Comparison of ENCODE assay signal across 20 cellular contexts in the genomic region with DNA sequence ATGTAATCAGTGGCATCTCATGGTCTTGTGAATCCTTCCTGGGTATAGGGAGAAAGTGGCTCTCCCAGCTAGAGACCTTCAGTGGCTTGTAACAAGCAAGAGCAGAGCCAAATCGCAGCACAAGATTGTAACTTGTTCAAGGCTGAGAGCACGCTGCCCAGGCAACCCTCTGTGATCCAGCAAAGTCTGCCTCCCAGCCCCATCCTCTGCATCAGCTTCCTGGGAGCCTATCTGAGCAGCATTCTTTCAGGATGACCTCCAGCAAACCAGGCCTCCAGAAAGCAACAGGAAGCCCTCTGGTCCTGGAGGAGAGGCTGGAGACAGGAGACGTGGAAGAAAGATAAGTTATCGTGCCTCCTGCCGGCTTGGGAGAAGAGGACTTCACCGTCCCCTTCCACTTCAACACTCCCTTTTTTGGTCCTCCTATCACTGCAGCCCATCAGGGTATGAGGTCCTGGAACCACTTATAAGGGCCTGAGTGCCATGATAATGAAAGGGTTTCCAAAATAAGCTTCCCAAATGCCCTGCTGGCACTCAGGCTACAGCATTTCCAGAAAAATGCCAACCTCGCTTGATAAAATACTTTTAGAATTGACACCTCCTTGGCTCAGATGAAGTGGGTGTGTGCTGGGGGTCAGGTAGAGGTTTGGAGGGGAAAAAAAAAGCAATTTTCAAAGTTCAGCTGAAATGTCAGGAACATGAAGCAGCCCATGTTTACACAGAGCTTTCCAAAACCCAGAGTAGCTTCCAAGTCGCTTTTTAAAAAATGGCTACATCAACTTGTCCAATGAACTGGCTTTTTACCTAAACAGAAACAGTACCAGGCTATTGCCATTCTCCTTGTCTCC.
A peak's percentile ranks its signal among the peaks of the same experiment; 100 is the strongest.
DNase-seq lines count a peak whose midpoint lies in the region; ATAC-seq and TF ChIP-seq lines count a peak whose summit lies in the region.
"Had no signal": no experiment of that assay in that cellular context is flagged by ENCODE, and none has a peak within 500 bp of the region (broad histone marks: within the 10 kb centered on the region; RNA-seq: fewer than 3 reads in every experiment).

No MANE protein-coding gene starts in this region.

- no peaks in the 10 kb centered on the region for H3K36me3 ChIP-seq in body of pancreas (replicated peaks in 1 of 2; ENCODE audit: insufficient read depth in 1 of 2, low read depth in 2 of 2)
- no peaks in the 10 kb centered on the region for H3K36me3 ChIP-seq in gastroesophageal sphincter
- H3K36me3 ChIP-seq: neural progenitor cell, sigmoid colon had no signal

- no peaks in the 10 kb centered on the region for H3K27me3 Mint-ChIP-seq in H9 (ENCODE audit: low read depth)
- H3K27me3 Mint-ChIP-seq: brain had no signal

- H3K4me1 ChIP-seq in H9 (ENCODE audit: insufficient read depth, low read length) (no peaks in the 10 kb centered on the region; the same call in 1 of the 2 replicates), body of pancreas (peaks cover 52% of the 10 kb centered on the region), gastroesophageal sphincter (peaks cover 0 to 45% (median 0%) of the 10 kb centered on the region in 3 donors)

- no peak overlapping the region for H3K23ac ChIP-seq in H9 (ENCODE audit: insufficient read length, low read depth, low read length)

- peak overlapping the region; percentile 29; the same call in 1 of the 2 replicates for H3K14ac ChIP-seq in H9 (ENCODE audit: insufficient read depth, low read length)

- no peak overlapping the region for H3K18ac ChIP-seq in H9 (ENCODE audit: insufficient read length, low read depth, low read length)

- H3K36me3 Mint-ChIP-seq in H9 (ENCODE audit: insufficient read depth in 1 of 3, low read depth in 3 of 3), result no peaks in the 10 kb centered on the region
- H3K36me3 Mint-ChIP-seq: brain, memory B cell, neural progenitor cell had no signal

- no peaks in the 10 kb centered on the region for H3K9me3 ChIP-seq in H9 (ENCODE audit: control insufficient read depth, low read depth, low read length)
- no peaks in the 10 kb centered on the region for H3K9me3 ChIP-seq in body of pancreas
- no peaks in the 10 kb centered on the region for H3K9me3 ChIP-seq in gastroesophageal sphincter
- H3K9me3 ChIP-seq: sigmoid colon had no signal

- H4K91ac ChIP-seq in H9 (ENCODE audit: insufficient read length, low read depth, low read length), result no peak overlapping the region

- no peak overlapping the region; a peak in 1 of 7 replicates for H3K27ac Mint-ChIP-seq in H9
- H3K27ac Mint-ChIP-seq: CD8-positive, alpha-beta memory T cell; memory B cell; neural progenitor cell had no signal

- ATAC-seq in body of pancreas (peak; percentile 25), left ventricle myocardium superior (peak; percentile 66), omental fat pad (ENCODE audit: low FRiP score) (peak; percentile 64), HG03442 (IDR thresholded peaks at IDR 0.05; ENCODE audit: unreplicated experiment) (no peak), gastroesophageal sphincter (no peak), GM21381 (IDR thresholded peaks at IDR 0.05; ENCODE audit: unreplicated experiment) (no peak)

- WGBS in H9 (ENCODE audit: extremely low coverage, insufficient read length, low lambda C conversion rate), result no CpG with 5 or more reads among the region's 8 CpGs
- WGBS in body of pancreas, 2 donors, result 19 to 21% methylated on average over 8 of the region's 8 CpGs
- WGBS in gastroesophageal sphincter (ENCODE audit: low coverage in 1 of 2), 2 donors, result 42 to 50% methylated on average over 3 to 8 of the region's 8 CpGs

- no peak overlapping the region for H3K4me3 Mint-ChIP-seq in H9
- H3K4me3 Mint-ChIP-seq: brain; CD8-positive, alpha-beta memory T cell; memory B cell; neural progenitor cell had no signal

- no peak for TF ChIP-seq EP300 in gastroesophageal sphincter (IDR thresholded peaks at IDR 0.05)

- no peaks in the 10 kb centered on the region for H4K20me1 ChIP-seq in H9 (ENCODE audit: control insufficient read depth, insufficient read depth, insufficient read length)

- 0 out of 2 replicates have a peak, but pooled peaks cover 1% of the 10 kb centered on the region for H3K79me2 ChIP-seq in H9 (ENCODE audit: insufficient read depth, low read length)

- H3K79me1 ChIP-seq in H9 (ENCODE audit: insufficient read depth, low read depth, low read length, poor library complexity, severe bottlenecking), result no peaks in the 10 kb centered on the region

- H3K27me3 ChIP-seq in H9 (ENCODE audit: insufficient read depth, low read length), result no peaks in the 10 kb centered on the region
- H3K27me3 ChIP-seq in body of pancreas, result no peaks in the 10 kb centered on the region
- H3K27me3 ChIP-seq in gastroesophageal sphincter, result no peaks in the 10 kb centered on the region
- H3K27me3 ChIP-seq: neural progenitor cell had no signal

- H3K23me2 ChIP-seq in H9 (ENCODE audit: insufficient read length, low read depth, low read length, poor library complexity, severe bottlenecking), result no peaks in the 10 kb centered on the region

- DNase-seq in H9, result no peak
- peak; percentile 14 to 34 (median 23) for DNase-seq in body of pancreas
- peak; percentile 50 for DNase-seq in left ventricle myocardium superior
- no peak for DNase-seq in omental fat pad (ENCODE audit: low spot score)
- no peak for DNase-seq in NCI-H2227 treated with DMSO at 0.1 percent for 48 hours (lab: John Stamatoyannopoulos, UW)
- DNase-seq: activated CD4-positive, CD25-positive, alpha-beta regulatory T cell treated with anti-CD3 and anti-CD28 coated beads, Interleukin-2, amount 50 U/mL, for 72 hours; activated gamma-delta T cell treated with Interleukin-2 at 50 U/mL for 16 hours; CD8-positive, alpha-beta memory T cell; Karpas-422; NCI-H1417; SHP77; sigmoid colon; stimulated activated CD4-positive, alpha-beta T cell treated with anti-CD3 and anti-CD28 coated beads, Interleukin-2, amount 100 ng/mL, for 24 hours; T-helper 2 cell had no signal

- no peak overlapping the region for H4K8ac ChIP-seq in H9 (replicated peaks; ENCODE audit: insufficient read length, low read depth, low read length)

- H2BK5ac ChIP-seq in H9 (ENCODE audit: insufficient read length, low read length), result no peak overlapping the region

- H3K56ac ChIP-seq in H9 (ENCODE audit: insufficient read length, low read depth, low read length), result no peak overlapping the region

- H3K27ac ChIP-seq in H9 (ENCODE audit: insufficient read length, low read depth, low read length), result no peak overlapping the region
- H3K27ac ChIP-seq in body of pancreas, result peak overlapping the region; percentile 27 to 56 (median 38)
- peak overlapping the region in 2 of 4 donors; percentile 1 to 57 for H3K27ac ChIP-seq in gastroesophageal sphincter
- H3K27ac ChIP-seq: neural progenitor cell, sigmoid colon had no signal

- H3K4me1 Mint-ChIP-seq in H9, result peaks cover 15 to 20% of the 10 kb centered on the region in 2 experiments
- H3K4me1 Mint-ChIP-seq: CD8-positive, alpha-beta memory T cell; memory B cell had no signal

- no peak overlapping the region for H3K4me2 ChIP-seq in H9 (ENCODE audit: insufficient read depth, insufficient read length, low read length)
- H3K4me2 ChIP-seq: neural progenitor cell had no signal

- no peak overlapping the region for H2BK120ac ChIP-seq in H9 (ENCODE audit: low read depth, low read length, poor library complexity, severe bottlenecking)

- no peak overlapping the region for H3K4ac ChIP-seq in H9 (ENCODE audit: low read depth, low read length)

- H3K9ac ChIP-seq in H9 (ENCODE audit: extremely low read depth, insufficient read length, low read length), result no peak overlapping the region
- H3K9ac ChIP-seq: neural progenitor cell had no signal

- no peaks in the 10 kb centered on the region for H3K9me3 Mint-ChIP-seq in H9
- H3K9me3 Mint-ChIP-seq: brain; CD8-positive, alpha-beta memory T cell; memory B cell; neural progenitor cell had no signal

- H2BK15ac ChIP-seq in H9 (ENCODE audit: low read depth, low read length), result no peak overlapping the region

- no peak overlapping the region for H2AK5ac ChIP-seq in H9 (ENCODE audit: insufficient read length, low read length)

- no peak overlapping the region for H3K4me3 ChIP-seq in body of pancreas
- no peak overlapping the region for H3K4me3 ChIP-seq in gastroesophageal sphincter
- H3K4me3 ChIP-seq: neural progenitor cell, sigmoid colon had no signal

- intact Hi-C loops in body of pancreas (cut with DNase I) (no loop called here), left ventricle myocardium superior (cut with micrococcal nuclease) (no loop called here)

- no peak overlapping the region for H2BK20ac ChIP-seq in H9 (ENCODE audit: low read depth, low read length, poor library complexity, severe bottlenecking)

- H3T11ph ChIP-seq in H9 (ENCODE audit: low read length), result no peak overlapping the region

- H2BK12ac ChIP-seq in H9 (ENCODE audit: insufficient read length, low read depth, low read length), result no peak overlapping the region

- no peak for TF ChIP-seq CTCF in H9 (conservative IDR thresholded peaks at IDR 0.05)
- TF ChIP-seq CTCF in body of pancreas (IDR thresholded peaks at IDR 0.05), result no peak
- TF ChIP-seq CTCF in omental fat pad (IDR thresholded peaks at IDR 0.05), result no peak
- TF ChIP-seq CTCF in gastroesophageal sphincter (IDR thresholded peaks at IDR 0.05), result no peak

- H4K5ac ChIP-seq in H9 (ENCODE audit: insufficient read length, low read depth, low read length), result no peak overlapping the region

- no peak for TF ChIP-seq POLR2A in body of pancreas (IDR thresholded peaks at IDR 0.05)
- no peak for TF ChIP-seq POLR2A in gastroesophageal sphincter (IDR thresholded peaks at IDR 0.05)

- no peak overlapping the region for H2AFZ ChIP-seq in H9 (ENCODE audit: low read length)
- H2AFZ ChIP-seq: neural progenitor cell had no signal

Comparison
In these comparisons a context has a peak if more than half of its experiments do, and no peak if none do; other contexts are left out.
1. DNase-seq: peak in body of pancreas (4 of 4) and left ventricle myocardium superior (single experiment); none in H9 (single experiment), omental fat pad (single experiment) and NCI-H2227 treated with DMSO at 0.1 percent for 48 hours (single experiment).
2. ATAC-seq: peak in body of pancreas (single experiment), left ventricle myocardium superior (single experiment) and omental fat pad (single experiment); none in HG03442 (single experiment), gastroesophageal sphincter (single experiment) and GM21381 (single experiment).